1 cellular context compared by ENCODE assay signal in the genomic region with DNA sequence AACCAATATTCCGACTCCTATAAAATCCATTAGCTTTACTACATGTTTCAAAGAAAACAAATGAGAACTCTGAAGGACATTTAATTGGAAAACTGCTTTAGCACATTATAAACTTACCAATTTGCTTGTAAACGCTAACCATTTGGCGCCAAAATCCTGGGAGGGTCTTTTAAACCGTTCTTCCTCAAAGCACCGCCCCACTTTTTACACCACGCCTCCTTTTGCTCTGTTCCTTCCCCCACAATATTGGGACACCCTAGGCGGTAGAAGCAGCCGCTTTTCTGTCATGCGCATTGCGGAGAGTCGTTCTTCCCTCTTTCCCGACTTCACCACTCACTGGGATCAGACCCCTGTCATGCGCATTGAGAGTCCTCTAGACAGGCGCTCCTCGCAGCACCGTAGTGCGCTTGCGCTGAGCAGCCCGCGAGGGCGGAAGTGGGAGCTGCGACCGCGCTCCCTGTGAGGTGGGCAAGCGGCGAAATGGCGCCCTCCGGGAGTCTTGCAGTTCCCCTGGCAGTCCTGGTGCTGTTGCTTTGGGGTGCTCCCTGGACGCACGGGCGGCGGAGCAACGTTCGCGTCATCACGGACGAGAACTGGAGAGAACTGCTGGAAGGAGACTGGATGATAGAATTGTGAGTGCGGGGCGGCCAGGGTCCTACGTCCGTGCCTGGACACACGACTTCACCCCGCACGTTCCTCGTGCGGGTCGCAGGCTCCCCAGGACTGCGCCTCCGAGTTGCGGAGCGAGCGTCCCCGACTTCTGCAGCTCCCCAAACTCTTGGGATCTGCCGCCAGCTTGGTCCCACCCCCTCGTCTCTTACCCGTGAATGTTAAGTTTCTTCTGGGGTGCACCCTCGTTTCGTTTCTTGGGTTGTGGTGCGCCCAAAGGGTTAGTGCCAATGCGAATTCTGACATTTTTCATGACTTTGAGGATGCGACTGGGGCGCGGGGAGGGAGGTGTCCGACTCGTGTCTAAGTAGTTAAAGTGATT.
TF ChIP-seq lines count a peak whose summit lies in the region.

A gene with protein sequence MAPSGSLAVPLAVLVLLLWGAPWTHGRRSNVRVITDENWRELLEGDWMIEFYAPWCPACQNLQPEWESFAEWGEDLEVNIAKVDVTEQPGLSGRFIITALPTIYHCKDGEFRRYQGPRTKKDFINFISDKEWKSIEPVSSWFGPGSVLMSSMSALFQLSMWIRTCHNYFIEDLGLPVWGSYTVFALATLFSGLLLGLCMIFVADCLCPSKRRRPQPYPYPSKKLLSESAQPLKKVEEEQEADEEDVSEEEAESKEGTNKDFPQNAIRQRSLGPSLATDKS (plus strand): TSS at position 435 of the 991 bp plus-strand sequence. CDS start 46 bp downstream, at position 481.

TF ChIP-seq in GM12878, 131 proteins besides CTCF, POLR2A, EP300 and RAD21 (continued from another document and continues in another):
- TF ChIP-seq SMARCA5 (IDR thresholded peaks at IDR 0.05) = peak; percentile 58; the same call in 1 of the 2 replicates
- no peak for TF ChIP-seq CHD4 (IDR thresholded peaks at IDR 0.05)
- no peak for TF ChIP-seq MYB (IDR thresholded peaks at IDR 0.05; ENCODE audit: borderline replicate concordance, low read depth, low read length)
- peak; percentile 58; the same call in 1 of the 2 replicates for TF ChIP-seq RB1 (IDR thresholded peaks at IDR 0.05; ENCODE audit: borderline replicate concordance)
- TF ChIP-seq RCOR1 (conservative IDR thresholded peaks at IDR 0.05; ENCODE audit: low read depth, low read length) = no peak
- TF ChIP-seq, protein P1, sequence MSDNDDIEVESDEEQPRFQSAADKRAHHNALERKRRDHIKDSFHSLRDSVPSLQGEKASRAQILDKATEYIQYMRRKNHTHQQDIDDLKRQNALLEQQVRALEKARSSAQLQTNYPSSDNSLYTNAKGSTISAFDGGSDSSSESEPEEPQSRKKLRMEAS (IDR thresholded peaks at IDR 0.05; ENCODE audit: low read depth, low read length) = peak; percentile 80
- TF ChIP-seq, protein P2, sequence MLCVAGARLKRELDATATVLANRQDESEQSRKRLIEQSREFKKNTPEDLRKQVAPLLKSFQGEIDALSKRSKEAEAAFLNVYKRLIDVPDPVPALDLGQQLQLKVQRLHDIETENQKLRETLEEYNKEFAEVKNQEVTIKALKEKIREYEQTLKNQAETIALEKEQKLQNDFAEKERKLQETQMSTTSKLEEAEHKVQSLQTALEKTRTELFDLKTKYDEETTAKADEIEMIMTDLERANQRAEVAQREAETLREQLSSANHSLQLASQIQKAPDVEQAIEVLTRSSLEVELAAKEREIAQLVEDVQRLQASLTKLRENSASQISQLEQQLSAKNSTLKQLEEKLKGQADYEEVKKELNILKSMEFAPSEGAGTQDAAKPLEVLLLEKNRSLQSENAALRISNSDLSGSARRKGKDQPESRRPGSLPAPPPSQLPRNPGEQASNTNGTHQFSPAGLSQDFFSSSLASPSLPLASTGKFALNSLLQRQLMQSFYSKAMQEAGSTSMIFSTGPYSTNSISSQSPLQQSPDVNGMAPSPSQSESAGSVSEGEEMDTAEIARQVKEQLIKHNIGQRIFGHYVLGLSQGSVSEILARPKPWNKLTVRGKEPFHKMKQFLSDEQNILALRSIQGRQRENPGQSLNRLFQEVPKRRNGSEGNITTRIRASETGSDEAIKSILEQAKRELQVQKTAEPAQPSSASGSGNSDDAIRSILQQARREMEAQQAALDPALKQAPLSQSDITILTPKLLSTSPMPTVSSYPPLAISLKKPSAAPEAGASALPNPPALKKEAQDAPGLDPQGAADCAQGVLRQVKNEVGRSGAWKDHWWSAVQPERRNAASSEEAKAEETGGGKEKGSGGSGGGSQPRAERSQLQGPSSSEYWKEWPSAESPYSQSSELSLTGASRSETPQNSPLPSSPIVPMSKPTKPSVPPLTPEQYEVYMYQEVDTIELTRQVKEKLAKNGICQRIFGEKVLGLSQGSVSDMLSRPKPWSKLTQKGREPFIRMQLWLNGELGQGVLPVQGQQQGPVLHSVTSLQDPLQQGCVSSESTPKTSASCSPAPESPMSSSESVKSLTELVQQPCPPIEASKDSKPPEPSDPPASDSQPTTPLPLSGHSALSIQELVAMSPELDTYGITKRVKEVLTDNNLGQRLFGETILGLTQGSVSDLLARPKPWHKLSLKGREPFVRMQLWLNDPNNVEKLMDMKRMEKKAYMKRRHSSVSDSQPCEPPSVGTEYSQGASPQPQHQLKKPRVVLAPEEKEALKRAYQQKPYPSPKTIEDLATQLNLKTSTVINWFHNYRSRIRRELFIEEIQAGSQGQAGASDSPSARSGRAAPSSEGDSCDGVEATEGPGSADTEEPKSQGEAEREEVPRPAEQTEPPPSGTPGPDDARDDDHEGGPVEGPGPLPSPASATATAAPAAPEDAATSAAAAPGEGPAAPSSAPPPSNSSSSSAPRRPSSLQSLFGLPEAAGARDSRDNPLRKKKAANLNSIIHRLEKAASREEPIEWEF (IDR thresholded peaks at IDR 0.05; ENCODE audit: insufficient replicate concordance, low read depth, low read length) = no peak
- no peak for TF ChIP-seq YBX1 (IDR thresholded peaks at IDR 0.05)
- no peak for TF ChIP-seq MYC (IDR thresholded peaks at IDR 0.05; ENCODE audit: insufficient read depth, insufficient read length, insufficient replicate concordance, low read length, severe bottlenecking)
- no peak for TF ChIP-seq CEBPB (IDR thresholded peaks at IDR 0.05; ENCODE audit: borderline replicate concordance in 1 of 2, low read depth in 2 of 2, low read length in 2 of 2)
- no peak for TF ChIP-seq HDAC6 (IDR thresholded peaks at IDR 0.05; ENCODE audit: unreplicated experiment)
- TF ChIP-seq JUNB (IDR thresholded peaks at IDR 0.05) = no peak
- TF ChIP-seq, protein P3, sequence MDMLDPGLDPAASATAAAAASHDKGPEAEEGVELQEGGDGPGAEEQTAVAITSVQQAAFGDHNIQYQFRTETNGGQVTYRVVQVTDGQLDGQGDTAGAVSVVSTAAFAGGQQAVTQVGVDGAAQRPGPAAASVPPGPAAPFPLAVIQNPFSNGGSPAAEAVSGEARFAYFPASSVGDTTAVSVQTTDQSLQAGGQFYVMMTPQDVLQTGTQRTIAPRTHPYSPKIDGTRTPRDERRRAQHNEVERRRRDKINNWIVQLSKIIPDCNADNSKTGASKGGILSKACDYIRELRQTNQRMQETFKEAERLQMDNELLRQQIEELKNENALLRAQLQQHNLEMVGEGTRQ (IDR thresholded peaks at IDR 0.05; ENCODE audit: borderline replicate concordance, low read depth, low read length) = no peak
- no peak for TF ChIP-seq PAX5 (IDR thresholded peaks at IDR 0.05; ENCODE audit: borderline replicate concordance, low read depth, low read length)
- 0 out of 2 replicates have a peak, but pooled peaks have one; percentile 24 for TF ChIP-seq ZNF207 (IDR thresholded peaks at IDR 0.05; ENCODE audit: borderline replicate concordance)
- peak in 1 of 2 experiments; percentile 69; a peak in 1 of 4 replicates for TF ChIP-seq BHLHE40 (IDR thresholded peaks at IDR 0.05; ENCODE audit: borderline replicate concordance in 1 of 2, low read depth in 2 of 2, low read length in 1 of 2)
- TF ChIP-seq NR2F1 (conservative IDR thresholded peaks at IDR 0.05) = 0 out of 2 replicates have a peak, but pooled peaks have one; percentile 15
- TF ChIP-seq NR2C2 (IDR thresholded peaks at IDR 0.05; ENCODE audit: borderline replicate concordance, control insufficient read depth, insufficient read length, low read depth) = no peak
- peak; percentile 39; the same call in 1 of the 2 replicates for TF ChIP-seq NBN (IDR thresholded peaks at IDR 0.05)
- peak; percentile 88 for TF ChIP-seq LARP7 (IDR thresholded peaks at IDR 0.05)
- TF ChIP-seq SMAD5 (IDR thresholded peaks at IDR 0.05; ENCODE audit: low read depth) = peak; percentile 81; the same call in 1 of the 2 replicates
- TF ChIP-seq TAF1 (IDR thresholded peaks at IDR 0.05; ENCODE audit: borderline replicate concordance, low read depth, low read length) = peak; percentile 88
- TF ChIP-seq ZNF384 (IDR thresholded peaks at IDR 0.05; ENCODE audit: borderline replicate concordance, low read depth, low read length) = no peak
- TF ChIP-seq PML (IDR thresholded peaks at IDR 0.05; ENCODE audit: low read length) = peak; percentile 92
- TF ChIP-seq, protein P4, sequence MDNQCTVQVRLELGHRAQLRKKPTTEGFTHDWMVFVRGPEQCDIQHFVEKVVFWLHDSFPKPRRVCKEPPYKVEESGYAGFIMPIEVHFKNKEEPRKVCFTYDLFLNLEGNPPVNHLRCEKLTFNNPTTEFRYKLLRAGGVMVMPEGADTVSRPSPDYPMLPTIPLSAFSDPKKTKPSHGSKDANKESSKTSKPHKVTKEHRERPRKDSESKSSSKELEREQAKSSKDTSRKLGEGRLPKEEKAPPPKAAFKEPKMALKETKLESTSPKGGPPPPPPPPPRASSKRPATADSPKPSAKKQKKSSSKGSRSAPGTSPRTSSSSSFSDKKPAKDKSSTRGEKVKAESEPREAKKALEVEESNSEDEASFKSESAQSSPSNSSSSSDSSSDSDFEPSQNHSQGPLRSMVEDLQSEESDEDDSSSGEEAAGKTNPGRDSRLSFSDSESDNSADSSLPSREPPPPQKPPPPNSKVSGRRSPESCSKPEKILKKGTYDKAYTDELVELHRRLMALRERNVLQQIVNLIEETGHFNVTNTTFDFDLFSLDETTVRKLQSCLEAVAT (IDR thresholded peaks at IDR 0.05) = 0 out of 2 replicates have a peak, but pooled peaks have one; percentile 37
- 0 out of 2 replicates have a peak, but pooled peaks have one; percentile 71 for TF ChIP-seq POLR2AphosphoS2 (IDR thresholded peaks at IDR 0.05; ENCODE audit: low read depth, low read length)
- TF ChIP-seq SMAD1 (IDR thresholded peaks at IDR 0.05; ENCODE audit: low read depth, partially characterized antibody) = no peak
- TF ChIP-seq MXI1 (IDR thresholded peaks at IDR 0.05; ENCODE audit: low read depth, low read length) = peak; percentile 66; the same call in 1 of the 2 replicates
- TF ChIP-seq NFIC (IDR thresholded peaks at IDR 0.05; ENCODE audit: low read depth, low read length) = no peak
- TF ChIP-seq, protein P5, sequence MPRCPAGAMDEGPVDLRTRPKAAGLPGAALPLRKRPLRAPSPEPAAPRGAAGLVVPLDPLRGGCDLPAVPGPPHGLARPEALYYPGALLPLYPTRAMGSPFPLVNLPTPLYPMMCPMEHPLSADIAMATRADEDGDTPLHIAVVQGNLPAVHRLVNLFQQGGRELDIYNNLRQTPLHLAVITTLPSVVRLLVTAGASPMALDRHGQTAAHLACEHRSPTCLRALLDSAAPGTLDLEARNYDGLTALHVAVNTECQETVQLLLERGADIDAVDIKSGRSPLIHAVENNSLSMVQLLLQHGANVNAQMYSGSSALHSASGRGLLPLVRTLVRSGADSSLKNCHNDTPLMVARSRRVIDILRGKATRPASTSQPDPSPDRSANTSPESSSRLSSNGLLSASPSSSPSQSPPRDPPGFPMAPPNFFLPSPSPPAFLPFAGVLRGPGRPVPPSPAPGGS (IDR thresholded peaks at IDR 0.05; ENCODE audit: borderline replicate concordance, insufficient read depth, low read depth, low read length, poor library complexity, severe bottlenecking) = no peak
- peak; percentile 9 for TF ChIP-seq RELA (IDR thresholded peaks at IDR 0.05; ENCODE audit: borderline replicate concordance, partially characterized antibody)
- no peak for TF ChIP-seq TCF3 (IDR thresholded peaks at IDR 0.05; ENCODE audit: borderline replicate concordance, insufficient read depth, low read depth, low read length)
- TF ChIP-seq PAX8 (IDR thresholded peaks at IDR 0.05) = no peak
- TF ChIP-seq ASH2L (IDR thresholded peaks at IDR 0.05; ENCODE audit: borderline replicate concordance, low read depth) = peak; percentile 81; the same call in 1 of the 2 replicates
- no peak for TF ChIP-seq ZNF217 (IDR thresholded peaks at IDR 0.05)
- TF ChIP-seq ATF7 (IDR thresholded peaks at IDR 0.05; ENCODE audit: low read depth) = no peak
- no peak for TF ChIP-seq ZBED1 (IDR thresholded peaks at IDR 0.05; ENCODE audit: borderline replicate concordance)
- TF ChIP-seq BCL11A (IDR thresholded peaks at IDR 0.05; ENCODE audit: low read depth, low read length) = 0 out of 2 replicates have a peak, but pooled peaks have one; percentile 2
- TF ChIP-seq ZNF274 (IDR thresholded peaks at IDR 0.05; ENCODE audit: insufficient read depth, insufficient read length) = no peak
- peak; percentile 95 for TF ChIP-seq YY1 (IDR thresholded peaks at IDR 0.05; ENCODE audit: low read depth, low read length)
- TF ChIP-seq MEF2B (IDR thresholded peaks at IDR 0.05; ENCODE audit: partially characterized antibody, poor library complexity, severe bottlenecking) = no peak
- TF ChIP-seq, protein P6, sequence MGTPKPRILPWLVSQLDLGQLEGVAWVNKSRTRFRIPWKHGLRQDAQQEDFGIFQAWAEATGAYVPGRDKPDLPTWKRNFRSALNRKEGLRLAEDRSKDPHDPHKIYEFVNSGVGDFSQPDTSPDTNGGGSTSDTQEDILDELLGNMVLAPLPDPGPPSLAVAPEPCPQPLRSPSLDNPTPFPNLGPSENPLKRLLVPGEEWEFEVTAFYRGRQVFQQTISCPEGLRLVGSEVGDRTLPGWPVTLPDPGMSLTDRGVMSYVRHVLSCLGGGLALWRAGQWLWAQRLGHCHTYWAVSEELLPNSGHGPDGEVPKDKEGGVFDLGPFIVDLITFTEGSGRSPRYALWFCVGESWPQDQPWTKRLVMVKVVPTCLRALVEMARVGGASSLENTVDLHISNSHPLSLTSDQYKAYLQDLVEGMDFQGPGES (IDR thresholded peaks at IDR 0.05) = no peak
- peak; percentile 88 for TF ChIP-seq SPI1 (IDR thresholded peaks at IDR 0.05; ENCODE audit: borderline replicate concordance, insufficient read depth, low read depth, low read length)
- TF ChIP-seq, protein P7, sequence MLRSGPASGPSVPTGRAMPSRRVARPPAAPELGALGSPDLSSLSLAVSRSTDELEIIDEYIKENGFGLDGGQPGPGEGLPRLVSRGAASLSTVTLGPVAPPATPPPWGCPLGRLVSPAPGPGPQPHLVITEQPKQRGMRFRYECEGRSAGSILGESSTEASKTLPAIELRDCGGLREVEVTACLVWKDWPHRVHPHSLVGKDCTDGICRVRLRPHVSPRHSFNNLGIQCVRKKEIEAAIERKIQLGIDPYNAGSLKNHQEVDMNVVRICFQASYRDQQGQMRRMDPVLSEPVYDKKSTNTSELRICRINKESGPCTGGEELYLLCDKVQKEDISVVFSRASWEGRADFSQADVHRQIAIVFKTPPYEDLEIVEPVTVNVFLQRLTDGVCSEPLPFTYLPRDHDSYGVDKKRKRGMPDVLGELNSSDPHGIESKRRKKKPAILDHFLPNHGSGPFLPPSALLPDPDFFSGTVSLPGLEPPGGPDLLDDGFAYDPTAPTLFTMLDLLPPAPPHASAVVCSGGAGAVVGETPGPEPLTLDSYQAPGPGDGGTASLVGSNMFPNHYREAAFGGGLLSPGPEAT (IDR thresholded peaks at IDR 0.05; ENCODE audit: low read depth) = peak; percentile 56; the same call in 1 of the 2 replicates
